8 cellular contexts compared by ENCODE assay signal in the genomic region with DNA sequence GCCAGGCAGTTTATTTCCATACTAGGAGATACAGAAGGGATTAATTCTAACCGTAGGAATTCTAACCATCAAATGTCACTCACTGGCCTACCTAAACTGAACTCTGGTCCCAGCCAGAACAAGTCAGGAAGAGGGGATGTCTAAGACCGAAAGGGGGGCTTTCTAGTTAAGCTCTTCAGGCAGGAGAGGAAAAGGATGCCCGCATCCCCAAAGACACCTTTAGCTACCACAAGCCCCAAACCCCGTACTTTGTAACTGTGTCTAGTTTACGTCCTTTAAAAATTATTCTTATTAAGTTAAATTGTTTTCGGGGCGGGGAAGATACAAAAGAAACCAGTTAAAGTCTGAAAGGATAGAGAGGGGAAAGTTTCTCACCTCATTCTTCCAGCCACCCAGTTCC. TPM values are rescaled to one million over a fixed set of nuclear protein-coding genes. Genes with fewer than 3 reads are reported as not detected.
DNase-seq lines count a peak whose midpoint lies in the region; ATAC-seq and TF ChIP-seq lines count a peak whose summit lies in the region.

No MANE protein-coding gene starts in this region.

- peak overlapping the region; percentile 98 for H3K9ac ChIP-seq in mesenchymal stem cell (ENCODE audit: low read length)

- no peak overlapping the region for H3K27ac ChIP-seq in mesenchymal stem cell (ENCODE audit: low read length, poor library complexity, severe bottlenecking)
- peak overlapping the region; percentile 98 for H3K27ac ChIP-seq in upper lobe of right lung

- H3K4me3 ChIP-seq in astrocyte of the cerebellum (ENCODE audit: low read depth, low read length): peak overlapping the region; percentile 88
- peak overlapping the region in 1 of 2 experiments; percentile 99 for H3K4me3 ChIP-seq in mesenchymal stem cell (ENCODE audit: insufficient read depth in 1 of 2, low read depth in 1 of 2, low read length in 2 of 2)
- H3K4me3 ChIP-seq in upper lobe of right lung: peak overlapping the region; percentile 67

- no peak overlapping the region for H3K23ac ChIP-seq in mesenchymal stem cell (ENCODE audit: low read length in 2 of 2)

- H2AK5ac ChIP-seq in mesenchymal stem cell (ENCODE audit: low read length, severe bottlenecking): no peak overlapping the region

- H3K4me3 Mint-ChIP-seq in activated naive CD4-positive, alpha-beta T cell treated with anti-CD3 and anti-CD28 coated beads, Interleukin-2, amount 50 U/mL, for 24 hours: peak overlapping the region; percentile 97

- H3K27me3 ChIP-seq in mesenchymal stem cell (ENCODE audit: control insufficient read depth in 1 of 2, insufficient read depth in 1 of 2, low read length in 2 of 2) (no peaks in the 10 kb centered on the region), upper lobe of right lung (no peaks in the 10 kb centered on the region)

- H3K27ac Mint-ChIP-seq in activated naive CD4-positive, alpha-beta T cell treated with anti-CD3 and anti-CD28 coated beads, Interleukin-2, amount 50 U/mL, for 24 hours: peak overlapping the region; percentile 92

- no peak overlapping the region for H2BK12ac ChIP-seq in mesenchymal stem cell (ENCODE audit: low read length in 2 of 2)

- no peaks in the 10 kb centered on the region for H3K36me3 Mint-ChIP-seq in activated naive CD4-positive, alpha-beta T cell treated with anti-CD3 and anti-CD28 coated beads, Interleukin-2, amount 50 U/mL, for 24 hours

- no peak overlapping the region for H4K91ac ChIP-seq in mesenchymal stem cell (ENCODE audit: low read length)

- H3K4me2 ChIP-seq in mesenchymal stem cell (ENCODE audit: low read length, poor library complexity, severe bottlenecking): peak overlapping the region; percentile 83

- no peak overlapping the region for H3K4ac ChIP-seq in mesenchymal stem cell (ENCODE audit: low read depth in 1 of 2, low read length in 2 of 2)

- TF ChIP-seq CTCF in astrocyte of the cerebellum (IDR thresholded peaks at IDR 0.05; ENCODE audit: low read depth, low read length, missing control alignments) (no peak), upper lobe of right lung (IDR thresholded peaks at IDR 0.05) (no peak)

- no peak overlapping the region for H2AFZ ChIP-seq in mesenchymal stem cell (ENCODE audit: low read depth, low read length)

- peaks cover 16% of the 10 kb centered on the region for H3K79me1 ChIP-seq in mesenchymal stem cell (replicated peaks; ENCODE audit: low read length, poor library complexity, severe bottlenecking)

- DNase-seq in activated naive CD4-positive, alpha-beta T cell treated with Interleukin-2 at 50 U/mL for 16 hours: no peak
- DNase-seq in astrocyte of the cerebellum (ENCODE audit: low read depth) (no peak), mesenchymal stem cell (no peak), upper lobe of right lung (no peak), NCI-H510A treated with DMSO at 0.1 percent for 48 hours (lab: John Stamatoyannopoulos, UW) (no peak)
- no peak for DNase-seq in activated CD4-positive, CD25-positive, alpha-beta regulatory T cell treated with anti-CD3 and anti-CD28 coated beads, Interleukin-2, amount 50 U/mL, for 72 hours

- no peak overlapping the region for H2BK15ac ChIP-seq in mesenchymal stem cell (ENCODE audit: low read depth, poor library complexity, severe bottlenecking)

- no peak overlapping the region for H3K14ac ChIP-seq in mesenchymal stem cell (ENCODE audit: low read length in 2 of 2)

- H2BK120ac ChIP-seq in mesenchymal stem cell (ENCODE audit: low read depth, low read length): no peak overlapping the region

- ATAC-seq in upper lobe of right lung (no peak), GM21367 (IDR thresholded peaks at IDR 0.05; ENCODE audit: unreplicated experiment) (no peak)

- H3K4me1 Mint-ChIP-seq in activated naive CD4-positive, alpha-beta T cell treated with anti-CD3 and anti-CD28 coated beads, Interleukin-2, amount 50 U/mL, for 24 hours: peaks cover 36% of the 10 kb centered on the region

- H3K9me3 ChIP-seq in mesenchymal stem cell (ENCODE audit: control insufficient read depth, low read length) (no peaks in the 10 kb centered on the region), upper lobe of right lung (no peaks in the 10 kb centered on the region)

- intact Hi-C loops in upper lobe of right lung (cut with DNase I): no loop called here

- no CpG with 5 or more reads among the region's 7 CpGs for WGBS in mesenchymal stem cell

- peaks cover 0 to 3% of the 10 kb centered on the region in 2 experiments for H3K36me3 ChIP-seq in mesenchymal stem cell (ENCODE audit: control insufficient read depth in 1 of 2, insufficient read depth in 2 of 2, low read depth in 1 of 2, low read length in 2 of 2)
- no peaks in the 10 kb centered on the region for H3K36me3 ChIP-seq in upper lobe of right lung

- no peaks in the 10 kb centered on the region for H3K27me3 Mint-ChIP-seq in activated naive CD4-positive, alpha-beta T cell treated with anti-CD3 and anti-CD28 coated beads, Interleukin-2, amount 50 U/mL, for 24 hours

- in situ Hi-C loops in astrocyte of the cerebellum (cut with HindIII; ENCODE audit: low sequenced_read_pairs): no loop called here

- no peak overlapping the region for H4K8ac ChIP-seq in mesenchymal stem cell (ENCODE audit: low read length)

- H3K18ac ChIP-seq in mesenchymal stem cell (ENCODE audit: low read depth in 1 of 2, low read length in 2 of 2): no peak overlapping the region

- H3K4me1 ChIP-seq in mesenchymal stem cell (ENCODE audit: control insufficient read depth, insufficient read depth, low read depth, low read length): peaks cover 5% of the 10 kb centered on the region
- H3K4me1 ChIP-seq in upper lobe of right lung: peaks cover 20% of the 10 kb centered on the region

- no peaks in the 10 kb centered on the region for H3K9me3 Mint-ChIP-seq in activated naive CD4-positive, alpha-beta T cell treated with anti-CD3 and anti-CD28 coated beads, Interleukin-2, amount 50 U/mL, for 24 hours

- H2BK5ac ChIP-seq in mesenchymal stem cell (ENCODE audit: low read depth, low read length, poor library complexity, severe bottlenecking): no peak overlapping the region

RNA-seq across cellular contexts. Expression of a gene that starts 1.2 kb away (rescaled TPM):
- 12.0 TPM for polyA plus RNA-seq in mesenchymal stem cell (2013, experiment 1 of 2)
- polyA plus RNA-seq in mesenchymal stem cell (2013, experiment 2 of 2): 10.9 TPM
- 31.3 TPM for total RNA-seq in upper lobe of right lung

RNA-seq across cellular contexts. Expression of a gene that starts 39.3 kb away (rescaled TPM):
- 1.8 TPM for polyA plus RNA-seq in mesenchymal stem cell (2013, experiment 1 of 2)
- polyA plus RNA-seq in mesenchymal stem cell (2013, experiment 2 of 2): 1.2 TPM
- 17.4 TPM for total RNA-seq in upper lobe of right lung

RNA-seq across cellular contexts. Expression of a gene that starts 44.6 kb away (rescaled TPM):
- polyA plus RNA-seq in mesenchymal stem cell (2013, experiment 1 of 2): 2.0 TPM
- 1.9 TPM for polyA plus RNA-seq in mesenchymal stem cell (2013, experiment 2 of 2)
- 0.46 TPM for total RNA-seq in upper lobe of right lung
